In genomic region chrX:130268500-130269170, GRCh38 we compare ENCODE assay signal across 8 cellular contexts. TPM values are rescaled to one million over a fixed set of nuclear protein-coding genes. Genes with fewer than 3 reads are reported as not detected.
A peak's percentile ranks its signal among the peaks of the same experiment; 100 is the strongest.
DNase-seq lines count a peak whose midpoint lies in the region; ATAC-seq, FAIRE-seq and TF ChIP-seq lines count a peak whose summit lies in the region.

Gene ZNF280C (minus strand): TSS chrX:130268899. CDS start chrX:130260449, 8,450 bp downstream.

- H3K36me3 ChIP-seq in pancreas (no peaks in the 10 kb centered on the region), tibial nerve (no peaks in the 10 kb centered on the region)

- H3K4me3 ChIP-seq in pancreas (peak within 1 kb of the TSS; percentile 21 to 54 (median 44)), tibial nerve (peak within 1 kb of the TSS; percentile 38 to 77 (median 55))

- TF ChIP-seq CTCF in GM12872 (IDR thresholded peaks at IDR 0.05; ENCODE audit: insufficient read depth, low read depth, low read length) (peak; percentile 42), pancreas (IDR thresholded peaks at IDR 0.05) (no peak), tibial nerve (IDR thresholded peaks at IDR 0.05) (peak in 2 of 5 experiments; percentile 7 to 10)

- H3K4me3 Mint-ChIP-seq in activated naive CD8-positive, alpha-beta T cell treated with anti-CD3 and anti-CD28 coated beads for 36 hours, result peak within 1 kb of the TSS; percentile 87

- no peaks in the 10 kb centered on the region for H3K27me3 Mint-ChIP-seq in activated naive CD8-positive, alpha-beta T cell treated with anti-CD3 and anti-CD28 coated beads for 36 hours

- FAIRE-seq in pancreas (lab: Jason Lieb, UNC), result peak; percentile 95

- H3K9me3 Mint-ChIP-seq in activated naive CD8-positive, alpha-beta T cell treated with anti-CD3 and anti-CD28 coated beads for 36 hours, result peaks cover 2% of the 10 kb centered on the region

- H3K9me3 ChIP-seq in pancreas (no peaks in the 10 kb centered on the region), tibial nerve (no peaks in the 10 kb centered on the region)

- intact Hi-C loops in Right ventricle myocardium superior (cut with DNase I) (no loop called here), pancreas (cut with DNase I) (no loop called here)

- peak; percentile 96 for DNase-seq in NCI-H1092 treated with DMSO at 0.1 percent for 48 hours (lab: John Stamatoyannopoulos, UW)
- peak; percentile 90 for DNase-seq in activated naive CD8-positive, alpha-beta T cell treated with anti-CD3 and anti-CD28 coated beads for 36 hours
- peak; percentile 93 for DNase-seq in Right ventricle myocardium superior
- DNase-seq in pancreas, result peak; percentile 84 to 94 (median 86)
- DNase-seq in tibial nerve (ENCODE audit: low spot score in 2 of 2), result peak; percentile 49 to 67

- no peaks in the 10 kb centered on the region for H3K36me3 Mint-ChIP-seq in activated naive CD8-positive, alpha-beta T cell treated with anti-CD3 and anti-CD28 coated beads for 36 hours

- WGBS in pancreas, 2 donors, result 2 to 33% methylated on average over 52 to 55 of the region's 55 CpGs
- WGBS in tibial nerve, 2 donors, result 13 to 33% methylated on average over 7 to 55 of the region's 55 CpGs

- TF ChIP-seq EP300 in tibial nerve (IDR thresholded peaks at IDR 0.05), result peak in 1 of 2 donors; percentile 59

- peaks cover 10% of the 10 kb centered on the region for H3K4me1 Mint-ChIP-seq in activated naive CD8-positive, alpha-beta T cell treated with anti-CD3 and anti-CD28 coated beads for 36 hours

- H3K27ac ChIP-seq in pancreas (peak within 1 kb of the TSS in 2 of 4 donors; percentile 45 to 60), tibial nerve (peak within 1 kb of the TSS; percentile 36 to 84 (median 82))

- H3K4me1 ChIP-seq in pancreas (no peaks in the 10 kb centered on the region), tibial nerve (peaks cover 0 to 7% (median 0%) of the 10 kb centered on the region in 4 donors)

- ATAC-seq in HG02642 (IDR thresholded peaks at IDR 0.05; ENCODE audit: poor library complexity, unreplicated experiment) (peak; percentile 97), SK-N-SH treated with all-trans-retinoic acid at 6 μM for 48 hours (peak; percentile 97), Right ventricle myocardium superior (ENCODE audit: poor library complexity) (peak; percentile 98), pancreas (peak; percentile 94 to 98 (median 98))

- H3K27ac Mint-ChIP-seq in activated naive CD8-positive, alpha-beta T cell treated with anti-CD3 and anti-CD28 coated beads for 36 hours, result peak within 1 kb of the TSS; percentile 85

- TF ChIP-seq POLR2A in tibial nerve (IDR thresholded peaks at IDR 0.05), result peak; percentile 32 to 44

- H3K27me3 ChIP-seq in pancreas (no peaks in the 10 kb centered on the region), tibial nerve (no peaks in the 10 kb centered on the region)

TF ChIP-seq in SK-N-SH treated with all-trans-retinoic acid at 6 μM for 48 hours, 23 proteins besides CTCF, POLR2A, EP300 and RAD21 (continues in another document):
- TF ChIP-seq PATZ1 (CRISPR knock-in tag; IDR thresholded peaks at IDR 0.05; ENCODE audit: borderline replicate concordance) (peak; percentile 51; the same call in 1 of the 2 replicates), BACH2 (CRISPR knock-in tag; IDR thresholded peaks at IDR 0.05; ENCODE audit: borderline replicate concordance) (no peak), TSHZ2 (CRISPR knock-in tag; IDR thresholded peaks at IDR 0.05) (0 out of 2 replicates have a peak, but pooled peaks have one; percentile 46), RARB (CRISPR knock-in tag; IDR thresholded peaks at IDR 0.05) (no peak), ZNF565 (CRISPR knock-in tag; conservative IDR thresholded peaks at IDR 0.05; ENCODE audit: low read depth) (no peak), SNAI2 (CRISPR knock-in tag; IDR thresholded peaks at IDR 0.05) (0 out of 2 replicates have a peak, but pooled peaks have one; percentile 51), ZFP30 (CRISPR knock-in tag; IDR thresholded peaks at IDR 0.05) (no peak), ZC3H10 (CRISPR knock-in tag; IDR thresholded peaks at IDR 0.05) (no peak), PPARA (CRISPR knock-in tag; IDR thresholded peaks at IDR 0.05; ENCODE audit: borderline replicate concordance) (no peak), ZNF70 (CRISPR knock-in tag; IDR thresholded peaks at IDR 0.05) (no peak), GLIS3 (CRISPR knock-in tag; IDR thresholded peaks at IDR 0.05) (no peak), ESRRG (CRISPR knock-in tag; IDR thresholded peaks at IDR 0.05) (no peak), ZNF8 (CRISPR knock-in tag; IDR thresholded peaks at IDR 0.05) (no peak), OSR1 (CRISPR knock-in tag; IDR thresholded peaks at IDR 0.05) (no peak), TCF4 (CRISPR knock-in tag; IDR thresholded peaks at IDR 0.05; ENCODE audit: borderline replicate concordance) (peak; percentile 45; the same call in 1 of the 2 replicates), ISL1 (CRISPR knock-in tag; IDR thresholded peaks at IDR 0.05) (no peak), ZFP3 (CRISPR knock-in tag; IDR thresholded peaks at IDR 0.05) (no peak), POU6F1 (CRISPR knock-in tag; IDR thresholded peaks at IDR 0.05; ENCODE audit: borderline replicate concordance, low read depth) (no peak), CSRNP3 (CRISPR knock-in tag; IDR thresholded peaks at IDR 0.05) (no peak), ARNTL (CRISPR knock-in tag; IDR thresholded peaks at IDR 0.05; ENCODE audit: borderline replicate concordance, low read depth) (no peak), TOX (CRISPR knock-in tag; IDR thresholded peaks at IDR 0.05; ENCODE audit: borderline replicate concordance) (no peak)

RNA-seq across cellular contexts. Expression of gene ZNF280C, which starts in this region (rescaled TPM):
- total RNA-seq in activated naive CD8-positive, alpha-beta T cell treated with anti-CD3 and anti-CD28 coated beads for 36 hours, result 1 to 10 TPM; 5.8 to 6.5 TPM
- total RNA-seq in Right ventricle myocardium superior (1.0 TPM), pancreas (1 to 10 TPM; 1.1 to 2.5 (median 1.6) TPM), tibial nerve (1 to 10 TPM; 2.4 to 7.0 (median 3.6) TPM)
- polyA plus RNA-seq in pancreas, result 1 to 10 TPM in 1 of 2 donors, under 1 TPM in 1; 0.61 to 1.1 TPM
